In the genomic region with DNA sequence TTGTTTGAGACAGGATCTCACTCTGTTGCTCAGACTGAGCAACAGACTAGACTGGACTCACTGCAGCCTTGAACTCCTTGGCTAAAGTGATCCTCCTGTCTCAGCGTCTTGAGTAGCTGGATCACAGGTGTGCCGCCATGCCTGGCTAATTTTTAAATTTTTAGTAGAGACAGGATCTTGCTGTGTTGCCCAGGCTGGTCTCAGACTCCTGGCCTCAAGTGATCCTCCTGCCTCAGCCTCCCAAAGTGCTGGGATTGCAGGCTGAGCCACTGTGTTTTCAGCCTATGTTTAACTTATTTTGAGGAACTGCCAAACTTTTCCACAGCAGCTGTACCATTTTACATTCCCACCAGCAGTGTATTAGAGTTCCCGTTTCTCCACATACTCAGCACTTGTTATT, we compare ENCODE assay signal across 19 cellular contexts. TPM values are rescaled to one million over a fixed set of nuclear protein-coding genes. Genes with fewer than 3 reads are reported as not detected.
DNase-seq lines count a peak whose midpoint lies in the region; ATAC-seq and TF ChIP-seq lines count a peak whose summit lies in the region.
"Had no signal": no experiment of that assay in that cellular context is flagged by ENCODE, and none has a peak within 500 bp of the region (broad histone marks: within the 10 kb centered on the region; RNA-seq: fewer than 3 reads in every experiment).

No MANE protein-coding gene starts in this region.

- CTCF ChIA-PET in WTC11 (lab: Charles Lee), result interaction anchor here (1.0 kb wide), 1 partner anchor 18 kb away, joined by 4 read pairs; no protein-coding TSS in a partner anchor
- CTCF ChIA-PET in naive thymus-derived CD4-positive, alpha-beta T cell (lab: Charles Lee), result interaction anchor here (1.0 to 1.2 kb wide), 2 partner anchors 17 to 132 kb away, joined by 3 read pairs; no protein-coding TSS in a partner anchor

- H3K4me1 ChIP-seq in CD4-positive, CD25-positive, alpha-beta regulatory T cell (ENCODE audit: control insufficient read depth, insufficient read depth, low read length, poor library complexity, severe bottlenecking), result peaks cover 53% of the 10 kb centered on the region
- peaks cover 38 to 64% of the 10 kb centered on the region in 2 donors for H3K4me1 ChIP-seq in naive thymus-derived CD4-positive, alpha-beta T cell (ENCODE audit: control insufficient read depth in 2 of 2, insufficient read depth in 2 of 2, low read length in 2 of 2)

- H3K9me3 ChIP-seq in CD4-positive, CD25-positive, alpha-beta regulatory T cell (ENCODE audit: control insufficient read depth in 2 of 2, low read length in 2 of 2), result no peaks in the 10 kb centered on the region
- H3K9me3 ChIP-seq in naive thymus-derived CD4-positive, alpha-beta T cell (ENCODE audit: control insufficient read depth in 2 of 3, low read length in 3 of 3), result no peaks in the 10 kb centered on the region

- H3K4me3 Mint-ChIP-seq in activated T-cell treated with anti-CD3 and anti-CD28 coated beads, Interleukin-2, amount 50 U/mL, for 24 hours, result no peak overlapping the region
- no peak overlapping the region for H3K4me3 Mint-ChIP-seq in CD4-positive, CD25-positive, alpha-beta regulatory T cell
- H3K4me3 Mint-ChIP-seq in WTC11, result no peak overlapping the region
- peak overlapping the region in 4 of 10 donors; percentile 23 to 78 (median 42) for H3K4me3 Mint-ChIP-seq in naive thymus-derived CD4-positive, alpha-beta T cell
- H3K4me3 Mint-ChIP-seq: B cell, H9 had no signal

- DNase-seq in activated T-cell treated with anti-CD3 and anti-CD28 coated beads, Interleukin-2, amount 50 U/mL, for 24 hours, result no peak
- no peak for DNase-seq in activated T-cell treated with anti-CD3 and anti-CD28 coated beads for 4 hours
- no peak for DNase-seq in CD4-positive, CD25-positive, alpha-beta regulatory T cell
- DNase-seq in WTC11 (ENCODE audit: low spot score), result no peak
- no peak for DNase-seq in naive thymus-derived CD4-positive, alpha-beta T cell
- DNase-seq in NCI-H526 (lab: John Stamatoyannopoulos, UW), result no peak
- no peak for DNase-seq in Ammon's horn (ENCODE audit: low spot score)
- DNase-seq: 8988T; CD8-positive, alpha-beta memory T cell; COR-L47; DMS 273 treated with DMSO at 0.1 percent for 48 hours; DMS53; DND-41; EL; H9; IMR-90 had no signal

- H3K27ac Mint-ChIP-seq in activated T-cell treated with anti-CD3 and anti-CD28 coated beads, Interleukin-2, amount 50 U/mL, for 24 hours, result peak overlapping the region; percentile 77
- peak overlapping the region in 1 of 3 donors; percentile 68 for H3K27ac Mint-ChIP-seq in CD4-positive, CD25-positive, alpha-beta regulatory T cell
- H3K27ac Mint-ChIP-seq in WTC11, result no peak overlapping the region
- H3K27ac Mint-ChIP-seq in naive thymus-derived CD4-positive, alpha-beta T cell, result peak overlapping the region in 6 of 9 donors; percentile 12 to 82 (median 52)
- H3K27ac Mint-ChIP-seq: B cell; CD8-positive, alpha-beta memory T cell; H9 had no signal

- peaks cover 86% of the 10 kb centered on the region for H3K4me1 Mint-ChIP-seq in activated T-cell treated with anti-CD3 and anti-CD28 coated beads, Interleukin-2, amount 50 U/mL, for 24 hours (ENCODE audit: low read depth)
- H3K4me1 Mint-ChIP-seq in CD4-positive, CD25-positive, alpha-beta regulatory T cell, result peaks cover 61 to 96% (median 76%) of the 10 kb centered on the region in 4 donors
- peaks cover 20% of the 10 kb centered on the region for H3K4me1 Mint-ChIP-seq in WTC11
- peaks cover 26 to 99% (median 66%) of the 10 kb centered on the region in 7 donors for H3K4me1 Mint-ChIP-seq in naive thymus-derived CD4-positive, alpha-beta T cell

- H3K27me3 Mint-ChIP-seq in activated T-cell treated with anti-CD3 and anti-CD28 coated beads, Interleukin-2, amount 50 U/mL, for 24 hours, result no peaks in the 10 kb centered on the region
- H3K27me3 Mint-ChIP-seq in CD4-positive, CD25-positive, alpha-beta regulatory T cell, result no peaks in the 10 kb centered on the region
- no peaks in the 10 kb centered on the region for H3K27me3 Mint-ChIP-seq in WTC11 (ENCODE audit: low read depth)
- H3K27me3 Mint-ChIP-seq in naive thymus-derived CD4-positive, alpha-beta T cell, result no peaks in the 10 kb centered on the region
- H3K27me3 Mint-ChIP-seq: B cell; CD8-positive, alpha-beta memory T cell had no signal

- no peak for TF ChIP-seq CTCF in WTC11 (IDR thresholded peaks at IDR 0.05)

- ATAC-seq in CD4-positive, CD25-positive, alpha-beta regulatory T cell (ENCODE audit: low read depth in 2 of 2), result no peak
- ATAC-seq in WTC11, result no peak
- no peak for ATAC-seq in naive thymus-derived CD4-positive, alpha-beta T cell

- peak overlapping the region; percentile 9 for H3K4me3 ChIP-seq in CD4-positive, CD25-positive, alpha-beta regulatory T cell (ENCODE audit: low read depth, low read length)
- no peak overlapping the region for H3K4me3 ChIP-seq in naive thymus-derived CD4-positive, alpha-beta T cell (ENCODE audit: low read length)
- H3K4me3 ChIP-seq: BLaER1 treated with 17β-estradiol and CSF1 and Interleukin-3, amounts not matched to agents 10 nM and 100 nM had no signal

- H3K9me3 Mint-ChIP-seq in activated T-cell treated with anti-CD3 and anti-CD28 coated beads, Interleukin-2, amount 50 U/mL, for 24 hours, result peaks cover 5% of the 10 kb centered on the region
- peaks cover 0 to 2% (median 0%) of the 10 kb centered on the region in 7 donors for H3K9me3 Mint-ChIP-seq in CD4-positive, CD25-positive, alpha-beta regulatory T cell
- peaks cover 23% of the 10 kb centered on the region for H3K9me3 Mint-ChIP-seq in WTC11
- peaks cover 0 to 6% (median 0%) of the 10 kb centered on the region in 11 donors for H3K9me3 Mint-ChIP-seq in naive thymus-derived CD4-positive, alpha-beta T cell
- H3K9me3 Mint-ChIP-seq: CD8-positive, alpha-beta memory T cell had no signal

- H3K27ac ChIP-seq in CD4-positive, CD25-positive, alpha-beta regulatory T cell (ENCODE audit: insufficient read depth, low read length, poor library complexity, severe bottlenecking), result no peak overlapping the region
- no peak overlapping the region for H3K27ac ChIP-seq in naive thymus-derived CD4-positive, alpha-beta T cell (ENCODE audit: low read depth, low read length)
- H3K27ac ChIP-seq: BLaER1 treated with 17β-estradiol and CSF1 and Interleukin-3, amounts not matched to agents 10 nM and 100 nM; HL-60 had no signal

- no peaks in the 10 kb centered on the region for H3K27me3 ChIP-seq in CD4-positive, CD25-positive, alpha-beta regulatory T cell (ENCODE audit: control insufficient read depth, insufficient read depth, low read length)
- no peaks in the 10 kb centered on the region for H3K27me3 ChIP-seq in naive thymus-derived CD4-positive, alpha-beta T cell (ENCODE audit: control insufficient read depth in 2 of 2, insufficient read depth in 2 of 2, low read length in 2 of 2)
- H3K27me3 ChIP-seq: BLaER1 treated with 17β-estradiol and CSF1 and Interleukin-3, amounts not matched to agents 10 nM and 100 nM had no signal

- peaks cover 13% of the 10 kb centered on the region for H3K36me3 ChIP-seq in CD4-positive, CD25-positive, alpha-beta regulatory T cell (ENCODE audit: control insufficient read depth, insufficient read depth, low read length)
- H3K36me3 ChIP-seq in naive thymus-derived CD4-positive, alpha-beta T cell (ENCODE audit: control insufficient read depth in 2 of 3, insufficient read depth in 3 of 3, low read length in 3 of 3), result peaks cover 0 to 5% (median 2%) of the 10 kb centered on the region in 3 experiments

- intact Hi-C loops in naive thymus-derived CD4-positive, alpha-beta T cell (cut with micrococcal nuclease), result no loop called here

- peaks cover 83% of the 10 kb centered on the region for H3K36me3 Mint-ChIP-seq in activated T-cell treated with anti-CD3 and anti-CD28 coated beads, Interleukin-2, amount 50 U/mL, for 24 hours (ENCODE audit: low read depth)
- H3K36me3 Mint-ChIP-seq in CD4-positive, CD25-positive, alpha-beta regulatory T cell, result peaks cover 22% of the 10 kb centered on the region
- H3K36me3 Mint-ChIP-seq in WTC11, result peaks cover 17% of the 10 kb centered on the region
- peaks cover 0 to 45% (median 28%) of the 10 kb centered on the region in 5 donors for H3K36me3 Mint-ChIP-seq in naive thymus-derived CD4-positive, alpha-beta T cell

- POLR2A ChIA-PET in WTC11 (lab: Charles Lee), result no interaction called here
- POLR2A ChIA-PET in naive thymus-derived CD4-positive, alpha-beta T cell (lab: Charles Lee), result no interaction called here

TF ChIP-seq in WTC11, 78 proteins besides CTCF, POLR2A, EP300 and RAD21:
- TF ChIP-seq FOXP1 (CRISPR knock-in tag; IDR thresholded peaks at IDR 0.05; ENCODE audit: borderline replicate concordance) (no peak), ZNF219 (CRISPR knock-in tag; IDR thresholded peaks at IDR 0.05; ENCODE audit: borderline replicate concordance) (no peak), ZNF121 (CRISPR knock-in tag; IDR thresholded peaks at IDR 0.05) (peak; percentile 87), PRRX2 (CRISPR knock-in tag; IDR thresholded peaks at IDR 0.05) (no peak), USF1 (CRISPR knock-in tag; IDR thresholded peaks at IDR 0.05) (no peak)
- TF ChIP-seq, protein P1, sequence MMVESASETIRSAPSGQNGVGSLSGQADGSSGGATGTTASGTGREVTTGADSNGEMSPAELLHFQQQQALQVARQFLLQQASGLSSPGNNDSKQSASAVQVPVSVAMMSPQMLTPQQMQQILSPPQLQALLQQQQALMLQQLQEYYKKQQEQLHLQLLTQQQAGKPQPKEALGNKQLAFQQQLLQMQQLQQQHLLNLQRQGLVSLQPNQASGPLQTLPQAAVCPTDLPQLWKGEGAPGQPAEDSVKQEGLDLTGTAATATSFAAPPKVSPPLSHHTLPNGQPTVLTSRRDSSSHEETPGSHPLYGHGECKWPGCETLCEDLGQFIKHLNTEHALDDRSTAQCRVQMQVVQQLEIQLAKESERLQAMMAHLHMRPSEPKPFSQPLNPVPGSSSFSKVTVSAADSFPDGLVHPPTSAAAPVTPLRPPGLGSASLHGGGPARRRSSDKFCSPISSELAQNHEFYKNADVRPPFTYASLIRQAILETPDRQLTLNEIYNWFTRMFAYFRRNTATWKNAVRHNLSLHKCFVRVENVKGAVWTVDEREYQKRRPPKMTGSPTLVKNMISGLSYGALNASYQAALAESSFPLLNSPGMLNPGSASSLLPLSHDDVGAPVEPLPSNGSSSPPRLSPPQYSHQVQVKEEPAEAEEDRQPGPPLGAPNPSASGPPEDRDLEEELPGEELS (CRISPR knock-in tag; IDR thresholded peaks at IDR 0.05), result no peak

RNA-seq across cellular contexts. Expression of gene NDFIP1, which starts 16.8 kb away (rescaled TPM):
- total RNA-seq in CD4-positive, CD25-positive, alpha-beta regulatory T cell, result 109 TPM
- polyA plus RNA-seq in CD4-positive, CD25-positive, alpha-beta regulatory T cell, result 10 to 100 TPM; 68.2 to 89.3 (median 78.6) TPM
- total RNA-seq in WTC11 (2021), result 26.4 to 27.6 TPM (median 26.6 TPM) in 3 replicates
- total RNA-seq in naive thymus-derived CD4-positive, alpha-beta T cell, result 100 to 1,000 TPM in 2 of 5 experiments, 10 to 100 TPM in 3; 53.0 to 136 (median 95.5) TPM
- polyA plus RNA-seq in naive thymus-derived CD4-positive, alpha-beta T cell, result 100 to 1,000 TPM in 1 of 2 donors, 10 to 100 TPM in 1; 99.3 to 101 TPM
